In the genomic region with DNA sequence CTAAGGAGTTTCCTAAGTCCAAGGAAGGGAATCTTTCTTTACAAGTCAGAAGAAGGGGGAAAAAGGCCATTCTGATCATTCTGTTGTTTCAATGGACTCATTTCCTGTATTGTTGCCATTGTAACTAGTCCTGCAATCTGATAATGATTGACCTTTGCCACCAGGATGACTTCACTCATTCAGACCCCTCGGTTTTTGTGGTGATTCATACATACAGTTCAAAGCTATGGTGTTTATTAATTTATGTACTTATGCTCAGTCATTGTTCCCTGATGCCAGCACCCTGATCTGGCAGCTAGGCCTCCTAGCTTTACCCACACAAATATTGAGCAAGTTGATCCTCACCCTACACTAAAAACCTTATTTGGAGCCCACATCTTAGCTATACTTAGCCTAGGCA, we compare ENCODE assay signal across 13 cellular contexts. TPM values are rescaled to one million over a fixed set of nuclear protein-coding genes. Genes with fewer than 3 reads are reported as not detected.
DNase-seq lines count a peak whose midpoint lies in the region; ATAC-seq and TF ChIP-seq lines count a peak whose summit lies in the region.
"Had no signal": no experiment of that assay in that cellular context is flagged by ENCODE, and none has a peak within 500 bp of the region (broad histone marks: within the 10 kb centered on the region; RNA-seq: fewer than 3 reads in every experiment).

No MANE protein-coding gene starts in this region.

- peak; percentile 2 for DNase-seq in ACHN
- DNase-seq in RKO (ENCODE audit: low spot score): peak; percentile 53
- DNase-seq in fibroblast of pulmonary artery (ENCODE audit: low read depth): peak; percentile 5
- DNase-seq in RPMI8226: no peak
- DNase-seq in T-cell: no peak
- no peak for DNase-seq in globus pallidus (ENCODE audit: low spot score)
- DNase-seq in activated CD4-positive, CD25-positive, alpha-beta regulatory T cell (lab: John Stamatoyannopoulos, UW): no peak
- DNase-seq: hippocampal formation, naive B cell, NCI-H2029 treated with DMSO at 0.1 percent for 48 hours, tibial artery had no signal

- in situ Hi-C loops in ACHN (cut with HindIII; ENCODE audit: low pct_ligation_motif_present, low pct_unique_long_range_greater_than_20kb, low sequenced_read_pairs): no loop called here

- ATAC-seq in GM18909 (IDR thresholded peaks at IDR 0.05; ENCODE audit: poor library complexity, unreplicated experiment) (peak; percentile 88), T-cell (replicated peaks in 1 of 4) (no peak)
- ATAC-seq: Right ventricle myocardium inferior had no signal

- H3K4me1 Mint-ChIP-seq in T-cell: no peaks in the 10 kb centered on the region
- H3K4me1 Mint-ChIP-seq: naive B cell had no signal

- no peaks in the 10 kb centered on the region for H3K9me3 Mint-ChIP-seq in T-cell
- H3K9me3 Mint-ChIP-seq: naive B cell had no signal

- no peak overlapping the region for H3K4me3 Mint-ChIP-seq in T-cell
- H3K4me3 Mint-ChIP-seq: naive B cell had no signal

- H3K27ac Mint-ChIP-seq in T-cell: no peak overlapping the region
- H3K27ac Mint-ChIP-seq: naive B cell had no signal

- TF ChIP-seq CTCF in fibroblast of pulmonary artery (IDR thresholded peaks at IDR 0.05; ENCODE audit: low read length, missing control alignments): no peak

- no peaks in the 10 kb centered on the region for H3K27me3 Mint-ChIP-seq in T-cell
- H3K27me3 Mint-ChIP-seq: naive B cell had no signal

- H3K4me3 ChIP-seq in fibroblast of pulmonary artery (replicated peaks; ENCODE audit: low read depth, low read length): no peak overlapping the region
- H3K4me3 ChIP-seq: tibial artery had no signal

- H3K36me3 Mint-ChIP-seq in T-cell: peaks cover 9% of the 10 kb centered on the region

- CTCF ChIA-PET in T-cell (lab: Charles Lee): no interaction called here

- POLR2A ChIA-PET in T-cell (lab: Charles Lee): no interaction called here

RNA-seq across cellular contexts. Expression of a gene that starts 57.6 kb away (rescaled TPM):
- 10 to 100 TPM in 3 of 5 donors, 1 to 10 TPM in 2; 6.1 to 12.3 (median 10.4) TPM for total RNA-seq in T-cell

Comparison
In these comparisons a context has a peak if more than half of its experiments do, and no peak if none do; other contexts are left out.
1. DNase-seq: peak in ACHN (single experiment), RKO (single experiment) and fibroblast of pulmonary artery (single experiment); none in RPMI8226 (single experiment), T-cell (0 of 34), globus pallidus (single experiment) and activated CD4-positive, CD25-positive, alpha-beta regulatory T cell (0 of 4).